In the genomic region with DNA sequence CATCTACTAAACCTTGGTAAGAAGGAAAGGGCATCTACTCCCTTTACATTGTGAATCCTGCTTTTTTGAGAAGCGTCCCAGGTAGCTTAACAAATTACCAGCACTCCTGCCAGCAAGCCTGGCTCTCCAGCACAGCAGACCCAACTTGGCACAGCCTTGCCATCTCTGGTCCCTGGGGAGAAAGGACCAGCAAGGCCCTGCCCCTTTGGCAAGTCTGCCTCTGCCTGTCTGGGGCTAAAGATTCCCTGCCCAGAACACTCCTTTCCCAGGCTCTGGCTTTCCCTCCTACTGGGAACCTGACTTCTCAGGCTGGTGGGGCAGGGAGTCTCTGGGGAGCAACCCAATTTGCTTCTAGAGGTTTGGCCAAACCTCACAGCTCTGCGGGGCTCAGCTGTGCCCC, we compare ENCODE assay signal across 14 cellular contexts.
DNase-seq lines count a peak whose midpoint lies in the region; ATAC-seq and TF ChIP-seq lines count a peak whose summit lies in the region.
"Had no signal": no experiment of that assay in that cellular context is flagged by ENCODE, and none has a peak within 500 bp of the region (broad histone marks: within the 10 kb centered on the region; RNA-seq: fewer than 3 reads in every experiment).

No MANE protein-coding gene starts in this region.

- CTCF ChIA-PET in CD4-positive, alpha-beta T cell (lab: Charles Lee): interaction anchor here (1.0 kb wide), 1 partner anchor 70 kb away, joined by 5 read pairs; no protein-coding TSS in a partner anchor

- H3K4me3 Mint-ChIP-seq in CD4-positive, alpha-beta T cell: no peak overlapping the region
- H3K4me3 Mint-ChIP-seq: dendritic cell treated with granulocyte-macrophage colony-stimulating factor and Interleukin-4, amounts not matched to agents 40 ng/mL and 50 ng/mL, for 4 days; stimulated activated naive B cell treated with anti-CD40 and anti-IgM and Interleukin-4, amounts not matched to agents 10 μg/mL and 1 μg/mL and 100 μg/mL, for 72 hours had no signal

- no peaks in the 10 kb centered on the region for H3K9me3 ChIP-seq in CD4-positive, alpha-beta T cell (ENCODE audit: control insufficient read depth, low read length)
- H3K9me3 ChIP-seq in esophagus (ENCODE audit: control insufficient read depth in 2 of 2, insufficient read depth in 1 of 2, low read depth in 1 of 2, low read length in 1 of 2) (no peaks in the 10 kb centered on the region), sigmoid colon (no peaks in the 10 kb centered on the region)
- H3K9me3 ChIP-seq: pancreas had no signal

- no peaks in the 10 kb centered on the region for H3K27me3 ChIP-seq in CD4-positive, alpha-beta T cell (ENCODE audit: control insufficient read depth, insufficient read depth, low read length)
- H3K27me3 ChIP-seq in esophagus (ENCODE audit: control insufficient read depth in 1 of 2, insufficient read depth in 2 of 2, low read length in 2 of 2): no peaks in the 10 kb centered on the region
- no peaks in the 10 kb centered on the region for H3K27me3 ChIP-seq in sigmoid colon
- H3K27me3 ChIP-seq: pancreas had no signal

- TF ChIP-seq EP300 in sigmoid colon (IDR thresholded peaks at IDR 0.05): no peak

- no peak for DNase-seq in CD4-positive, alpha-beta T cell
- DNase-seq in NCI-H1092 treated with DMSO at 0.1 percent for 48 hours (lab: John Stamatoyannopoulos, UW) (peak; percentile 46), sigmoid colon (peak; percentile 91), DMS53 (lab: John Stamatoyannopoulos, UW) (no peak), NCI-H1105 treated with DMSO at 0.1 percent for 48 hours (lab: John Stamatoyannopoulos, UW) (no peak)
- DNase-seq: COR-L47; NCI-H1417; stimulated activated naive B cell treated with anti-CD40 and anti-IgM and Interleukin-4, amounts not matched to agents 10 μg/mL and 1 μg/mL and 100 μg/mL, for 72 hours had no signal

- H3K4me1 Mint-ChIP-seq in CD4-positive, alpha-beta T cell (ENCODE audit: low read depth): peaks cover 48% of the 10 kb centered on the region

- POLR2A ChIA-PET in CD4-positive, alpha-beta T cell (lab: Charles Lee): interaction anchor here (0.7 to 2.1 kb wide), 2 partner anchors 60 to 69 kb away, joined by 3 to 5 read pairs; partner anchors contain the start of gene ATP2B4

- intact Hi-C loops in CD4-positive, alpha-beta T cell (cut with DNase I, micrococcal nuclease): no loop called here
- intact Hi-C loops in sigmoid colon (cut with DNase I): no loop called here

- peaks cover 56% of the 10 kb centered on the region for H3K36me3 Mint-ChIP-seq in CD4-positive, alpha-beta T cell (ENCODE audit: low read depth)
- H3K36me3 Mint-ChIP-seq: stimulated activated naive B cell treated with anti-CD40 and anti-IgM and Interleukin-4, amounts not matched to agents 10 μg/mL and 1 μg/mL and 100 μg/mL, for 72 hours had no signal

- no peak for TF ChIP-seq CTCF in CD4-positive, alpha-beta T cell (IDR thresholded peaks at IDR 0.05)
- no peak for TF ChIP-seq CTCF in sigmoid colon (IDR thresholded peaks at IDR 0.05)

- no peaks in the 10 kb centered on the region for H3K27me3 Mint-ChIP-seq in CD4-positive, alpha-beta T cell
- H3K27me3 Mint-ChIP-seq: dendritic cell treated with granulocyte-macrophage colony-stimulating factor and Interleukin-4, amounts not matched to agents 40 ng/mL and 50 ng/mL, for 4 days; stimulated activated naive B cell treated with anti-CD40 and anti-IgM and Interleukin-4, amounts not matched to agents 10 μg/mL and 1 μg/mL and 100 μg/mL, for 72 hours had no signal

- H3K36me3 ChIP-seq in esophagus (ENCODE audit: control insufficient read depth in 2 of 2, insufficient read depth in 2 of 2, low read length in 1 of 2) (peaks cover 7 to 10% of the 10 kb centered on the region in 2 donors), sigmoid colon (peaks cover 12 to 28% (median 23%) of the 10 kb centered on the region in 4 donors)

- H3K9me3 Mint-ChIP-seq in CD4-positive, alpha-beta T cell: no peaks in the 10 kb centered on the region
- H3K9me3 Mint-ChIP-seq: activated naive CD4-positive, alpha-beta T cell treated with anti-CD3 and anti-CD28 coated beads, Interleukin-2, amount 50 U/mL, for 72 hours; dendritic cell treated with granulocyte-macrophage colony-stimulating factor and Interleukin-4, amounts not matched to agents 40 ng/mL and 50 ng/mL, for 4 days; stimulated activated naive B cell treated with anti-CD40 and anti-IgM and Interleukin-4, amounts not matched to agents 10 μg/mL and 1 μg/mL and 100 μg/mL, for 72 hours had no signal

- no peak for TF ChIP-seq POLR2A in sigmoid colon (IDR thresholded peaks at IDR 0.05)

- H3K4me3 ChIP-seq in esophagus (ENCODE audit: low read depth in 1 of 2, low read length in 2 of 2) (no peak overlapping the region), sigmoid colon (no peak overlapping the region)
- H3K4me3 ChIP-seq: pancreas had no signal

- H3K27ac Mint-ChIP-seq in CD4-positive, alpha-beta T cell: peak overlapping the region; percentile 79
- H3K27ac Mint-ChIP-seq: stimulated activated naive B cell treated with anti-CD40 and anti-IgM and Interleukin-4, amounts not matched to agents 10 μg/mL and 1 μg/mL and 100 μg/mL, for 72 hours had no signal

- no peak for ATAC-seq in CD4-positive, alpha-beta T cell (ENCODE audit: poor library complexity)
- ATAC-seq in HG03280 (IDR thresholded peaks at IDR 0.05; ENCODE audit: unreplicated experiment): no peak
- no peak for ATAC-seq in HG03025 (IDR thresholded peaks at IDR 0.05; ENCODE audit: low FRiP score, unreplicated experiment)
- ATAC-seq: activated naive CD4-positive, alpha-beta T cell treated with anti-CD3 and anti-CD28 coated beads, Interleukin-2, amount 50 U/mL, for 72 hours; pancreas; stimulated activated naive B cell treated with anti-CD40 and anti-IgM and Interleukin-4, amounts not matched to agents 10 μg/mL and 1 μg/mL and 100 μg/mL, for 72 hours had no signal

- no peak overlapping the region for H3K27ac ChIP-seq in CD4-positive, alpha-beta T cell (ENCODE audit: low read depth, low read length)
- H3K27ac ChIP-seq in esophagus (ENCODE audit: low read depth in 2 of 2, low read length in 1 of 2) (peak overlapping the region; percentile 10 to 45), sigmoid colon (peak overlapping the region; percentile 87 to 93 (median 88))
- H3K27ac ChIP-seq: pancreas had no signal

- H3K4me1 ChIP-seq in esophagus (ENCODE audit: control insufficient read depth in 2 of 2, insufficient read depth in 2 of 2, low read length in 1 of 2): peaks cover 4 to 21% of the 10 kb centered on the region in 2 donors
- peaks cover 0 to 100% (median 95%) of the 10 kb centered on the region in 4 donors for H3K4me1 ChIP-seq in sigmoid colon

- WGBS in esophagus, 2 donors: 36 to 62% methylated on average over 2 of the region's 2 CpGs
- WGBS in sigmoid colon, 2 donors: 75 to 92% methylated on average over 2 of the region's 2 CpGs

Comparison
In these comparisons a context has a peak if more than half of its experiments do, and no peak if none do; other contexts are left out.
1. DNase-seq: peak in NCI-H1092 treated with DMSO at 0.1 percent for 48 hours (single experiment) and sigmoid colon (single experiment); none in CD4-positive, alpha-beta T cell (0 of 10), DMS53 (single experiment) and NCI-H1105 treated with DMSO at 0.1 percent for 48 hours (single experiment).